ENCODE assay signal across 22 cellular contexts in genomic region chr10:6847561-6847960, GRCh38.
A peak's percentile ranks its signal among the peaks of the same experiment; 100 is the strongest.
DNase-seq lines count a peak whose midpoint lies in the region; ATAC-seq lines count a peak whose summit lies in the region.
"Had no signal": no experiment of that assay in that cellular context is flagged by ENCODE, and none has a peak within 500 bp of the region (broad histone marks: within the 10 kb centered on the region; RNA-seq: fewer than 3 reads in every experiment).

No MANE protein-coding gene starts in this region.

- H2BK12ac ChIP-seq in trophoblast cell (ENCODE audit: low read length), result no peak overlapping the region

- H2AFZ ChIP-seq in trophoblast cell (ENCODE audit: insufficient read depth, low read length, poor library complexity), result no peak overlapping the region

- peaks cover 8% of the 10 kb centered on the region for H3K27me3 Mint-ChIP-seq in activated naive CD4-positive, alpha-beta T cell treated with anti-CD3 and anti-CD28 coated beads, Interleukin-2, amount 50 U/mL, for 24 hours
- H3K27me3 Mint-ChIP-seq in activated naive CD4-positive, alpha-beta T cell treated with anti-CD3 and anti-CD28 coated beads for 36 hours (ENCODE audit: low read depth), result peaks cover 7% of the 10 kb centered on the region

- no peaks in the 10 kb centered on the region for H3K9me3 Mint-ChIP-seq in activated naive CD4-positive, alpha-beta T cell treated with anti-CD3 and anti-CD28 coated beads, Interleukin-2, amount 50 U/mL, for 24 hours
- no peaks in the 10 kb centered on the region for H3K9me3 Mint-ChIP-seq in activated naive CD4-positive, alpha-beta T cell treated with anti-CD3 and anti-CD28 coated beads for 36 hours
- H3K9me3 Mint-ChIP-seq: CD4-positive, alpha-beta T cell; CD8-positive, alpha-beta T cell had no signal

- no peaks in the 10 kb centered on the region for H3K79me2 ChIP-seq in trophoblast cell (ENCODE audit: control insufficient read depth, insufficient read depth, low read length, poor library complexity)

- no peak overlapping the region for H2BK120ac ChIP-seq in trophoblast cell (ENCODE audit: insufficient read depth, low read length, poor library complexity)

- H3K23ac ChIP-seq in trophoblast cell (ENCODE audit: low read length), result no peak overlapping the region

- peak overlapping the region; percentile 2 for H3K27ac Mint-ChIP-seq in activated naive CD4-positive, alpha-beta T cell treated with anti-CD3 and anti-CD28 coated beads, Interleukin-2, amount 50 U/mL, for 24 hours
- H3K27ac Mint-ChIP-seq in activated naive CD4-positive, alpha-beta T cell treated with anti-CD3 and anti-CD28 coated beads for 36 hours, result no peak overlapping the region
- H3K27ac Mint-ChIP-seq: B cell; CD4-positive, alpha-beta T cell; CD8-positive, alpha-beta T cell had no signal

- WGBS in trophoblast cell (ENCODE audit: extremely low coverage, insufficient coverage, insufficient read length), result no CpG with 5 or more reads among the region's 3 CpGs

- no peak overlapping the region for H4K12ac ChIP-seq in trophoblast cell (ENCODE audit: low read depth, low read length)

- CTCF ChIA-PET in activated naive CD4-positive, alpha-beta T cell treated with anti-CD3 and anti-CD28 coated beads for 36 hours (lab: Charles Lee), result no interaction called here

- no peaks in the 10 kb centered on the region for H3K4me1 Mint-ChIP-seq in activated naive CD4-positive, alpha-beta T cell treated with anti-CD3 and anti-CD28 coated beads, Interleukin-2, amount 50 U/mL, for 24 hours
- no peaks in the 10 kb centered on the region for H3K4me1 Mint-ChIP-seq in activated naive CD4-positive, alpha-beta T cell treated with anti-CD3 and anti-CD28 coated beads for 36 hours (ENCODE audit: low read depth)
- H3K4me1 Mint-ChIP-seq: B cell had no signal

- no peak for ATAC-seq in GM19351 (IDR thresholded peaks at IDR 0.05; ENCODE audit: unreplicated experiment)
- ATAC-seq in GM18873 (IDR thresholded peaks at IDR 0.05; ENCODE audit: low FRiP score, unreplicated experiment), result no peak
- ATAC-seq: A549; CD8-positive, alpha-beta T cell; GM12878 had no signal

- no peak overlapping the region for H3K4ac ChIP-seq in trophoblast cell (ENCODE audit: low read depth, low read length)

- DNase-seq in activated naive CD4-positive, alpha-beta T cell treated with anti-CD3 and anti-CD28 coated beads for 36 hours, result no peak
- DNase-seq in RPMI7951 (ENCODE audit: low read depth) (peak; percentile 9), foreskin melanocyte (peak; percentile 65), trophoblast cell (peak; percentile 44 to 89), NCI-H1105 treated with DMSO at 0.1 percent for 48 hours (lab: John Stamatoyannopoulos, UW) (no peak)
- DNase-seq: AML-193; Caco-2; Calu3; CD4-positive, alpha-beta T cell; CD8-positive, alpha-beta T cell; DND-41; EL; GDM1 had no signal

- H3K4me1 ChIP-seq in trophoblast cell (ENCODE audit: control insufficient read depth in 1 of 2, insufficient read depth in 2 of 2, low read length in 2 of 2), result no peaks in the 10 kb centered on the region
- H3K4me1 ChIP-seq: A549, Caco-2 had no signal

- no peak overlapping the region for H2BK5ac ChIP-seq in trophoblast cell (ENCODE audit: low read depth, low read length, poor library complexity)

- H3K14ac ChIP-seq in trophoblast cell (ENCODE audit: low read length), result no peak overlapping the region

- H3K4me2 ChIP-seq in trophoblast cell (ENCODE audit: low read length), result no peak overlapping the region
- H3K4me2 ChIP-seq: A549; BLaER1 treated with 17β-estradiol and CSF1 and Interleukin-3, amounts not matched to agents 10 nM and 100 nM had no signal

- no peak overlapping the region for H2AK5ac ChIP-seq in trophoblast cell (ENCODE audit: low read length)

- H3K79me1 ChIP-seq in trophoblast cell (ENCODE audit: low read length), result no peaks in the 10 kb centered on the region

- no peak overlapping the region for H3K27ac ChIP-seq in trophoblast cell (ENCODE audit: low read depth, low read length)
- H3K27ac ChIP-seq: 22Rv1; A549; BLaER1 treated with 17β-estradiol and CSF1 and Interleukin-3, amounts not matched to agents 10 nM and 100 nM; C4-2B had no signal

- H3K18ac ChIP-seq in trophoblast cell (ENCODE audit: low read length), result no peak overlapping the region

- H3K36me3 ChIP-seq in trophoblast cell (ENCODE audit: control insufficient read depth in 1 of 2, insufficient read depth in 2 of 2, low read length in 2 of 2), result no peaks in the 10 kb centered on the region
- H3K36me3 ChIP-seq: BLaER1 treated with 17β-estradiol and CSF1 and Interleukin-3, amounts not matched to agents 10 nM and 100 nM had no signal

- no peaks in the 10 kb centered on the region for H3K27me3 ChIP-seq in trophoblast cell (ENCODE audit: insufficient read depth, low read length)
- H3K27me3 ChIP-seq: BLaER1 treated with 17β-estradiol and CSF1 and Interleukin-3, amounts not matched to agents 10 nM and 100 nM had no signal

- no peak overlapping the region for H3K9ac ChIP-seq in trophoblast cell (ENCODE audit: low read length)
- H3K9ac ChIP-seq: BLaER1 treated with 17β-estradiol and CSF1 and Interleukin-3, amounts not matched to agents 10 nM and 100 nM had no signal

- H3K4me3 Mint-ChIP-seq in activated naive CD4-positive, alpha-beta T cell treated with anti-CD3 and anti-CD28 coated beads, Interleukin-2, amount 50 U/mL, for 24 hours, result no peak overlapping the region
- H3K4me3 Mint-ChIP-seq in activated naive CD4-positive, alpha-beta T cell treated with anti-CD3 and anti-CD28 coated beads for 36 hours, result no peak overlapping the region
- H3K4me3 Mint-ChIP-seq: B cell; CD4-positive, alpha-beta T cell; CD8-positive, alpha-beta T cell had no signal

- intact Hi-C loops in activated naive CD4-positive, alpha-beta T cell treated with anti-CD3 and anti-CD28 coated beads for 36 hours (cut with micrococcal nuclease), result no loop called here

- no peak overlapping the region for H4K91ac ChIP-seq in trophoblast cell (ENCODE audit: low read depth, low read length)

- peaks cover 3% of the 10 kb centered on the region for H3K9me3 ChIP-seq in trophoblast cell (ENCODE audit: insufficient read depth, low read depth, low read length)
- H3K9me3 ChIP-seq: A549 had no signal

- H3K4me3 ChIP-seq in trophoblast cell (ENCODE audit: low read depth, low read length), result no peak overlapping the region
- H3K4me3 ChIP-seq: A549; BLaER1 treated with 17β-estradiol and CSF1 and Interleukin-3, amounts not matched to agents 10 nM and 100 nM; GM12878 had no signal

- no peaks in the 10 kb centered on the region for H3K36me3 Mint-ChIP-seq in activated naive CD4-positive, alpha-beta T cell treated with anti-CD3 and anti-CD28 coated beads, Interleukin-2, amount 50 U/mL, for 24 hours
- H3K36me3 Mint-ChIP-seq in activated naive CD4-positive, alpha-beta T cell treated with anti-CD3 and anti-CD28 coated beads for 36 hours (ENCODE audit: low read depth), result no peaks in the 10 kb centered on the region
- H3K36me3 Mint-ChIP-seq: CD8-positive, alpha-beta T cell had no signal

- H4K8ac ChIP-seq in trophoblast cell (ENCODE audit: low read depth, low read length), result no peak overlapping the region

Comparison
In these comparisons a context has a peak if more than half of its experiments do, and no peak if none do; other contexts are left out.
1. DNase-seq: peak in RPMI7951 (single experiment), foreskin melanocyte (single experiment) and trophoblast cell (2 of 2); none in activated naive CD4-positive, alpha-beta T cell treated with anti-CD3 and anti-CD28 coated beads for 36 hours (single experiment) and NCI-H1105 treated with DMSO at 0.1 percent for 48 hours (single experiment).